ENCODE assay signal across 1 cellular context in genomic region chr4:47914219-47914925, GRCh38.
TF ChIP-seq lines count a peak whose summit lies in the region.

Gene NFXL1 (minus strand): TSS chr4:47914583. CDS start chr4:47914203, 380 bp downstream.

TF ChIP-seq in H1, 55 proteins besides CTCF, POLR2A, EP300 and RAD21 (continued from another document):
- TF ChIP-seq SRF (IDR thresholded peaks at IDR 0.05; ENCODE audit: low read depth, low read length) (peak; percentile 55), BACH1 (IDR thresholded peaks at IDR 0.05; ENCODE audit: low read length) (peak; percentile 49), CTBP2 (IDR thresholded peaks at IDR 0.05; ENCODE audit: borderline replicate concordance, insufficient read depth, insufficient read length, low read length) (no peak), PHF8 (conservative IDR thresholded peaks at IDR 0.05; ENCODE audit: low read depth, low read length) (peak; percentile 56), KDM4A (IDR thresholded peaks at IDR 0.05; ENCODE audit: low read depth, low read length, severe bottlenecking) (peak; percentile 84), GABPA (IDR thresholded peaks at IDR 0.05; ENCODE audit: borderline replicate concordance, insufficient read depth, low read length) (peak; percentile 65; the same call in 1 of the 2 replicates), TCF12 (IDR thresholded peaks at IDR 0.05; ENCODE audit: low read depth, low read length) (no peak), CREB1 (IDR thresholded peaks at IDR 0.05) (peak; percentile 72; the same call in 1 of the 2 replicates), POU5F1 (IDR thresholded peaks at IDR 0.05; ENCODE audit: low read depth, low read length) (no peak), NANOG (IDR thresholded peaks at IDR 0.05; ENCODE audit: insufficient read depth, low read depth, low read length, poor library complexity, severe bottlenecking) (no peak), RNF2 (IDR thresholded peaks at IDR 0.05; ENCODE audit: borderline replicate concordance, low read depth, low read length, missing control alignments, poor library complexity, severe bottlenecking) (no peak), MAX (IDR thresholded peaks at IDR 0.05) (peak; percentile 91), SAP30 (IDR thresholded peaks at IDR 0.05; ENCODE audit: insufficient read depth, insufficient replicate concordance, low read length) (peak; percentile 67), JUND (IDR thresholded peaks at IDR 0.05; ENCODE audit: low read length) (no peak), HDAC2 (IDR thresholded peaks at IDR 0.05; ENCODE audit: borderline replicate concordance in 1 of 2, low read depth in 2 of 2, low read length in 2 of 2) (0 out of 4 replicates have a peak, but pooled peaks of 1 of the 2 experiments have one; percentile 31), NRF1 (IDR thresholded peaks at IDR 0.05; ENCODE audit: low read depth, low read length) (peak; percentile 59), ASH2L (IDR thresholded peaks at IDR 0.05; ENCODE audit: low read length) (peak; percentile 90), YY1 (IDR thresholded peaks at IDR 0.05; ENCODE audit: low read depth, low read length) (peak; percentile 4; the same call in 1 of the 2 replicates), POLR2AphosphoS5 (IDR thresholded peaks at IDR 0.05; ENCODE audit: low read depth, low read length) (peak; percentile 96), SP4 (IDR thresholded peaks at IDR 0.05; ENCODE audit: low read length) (no peak), USF2 (IDR thresholded peaks at IDR 0.05; ENCODE audit: low read length) (no peak), ATF3 (IDR thresholded peaks at IDR 0.05; ENCODE audit: insufficient read depth, low read depth, low read length) (peak; percentile 27; the same call in 1 of the 2 replicates), SIX5 (IDR thresholded peaks at IDR 0.05; ENCODE audit: low read depth, low read length) (peak; percentile 80), RBBP5 (IDR thresholded peaks at IDR 0.05; ENCODE audit: borderline replicate concordance, low read depth, low read length) (no peak; the same call in 1 of the 2 replicates), EGR1 (IDR thresholded peaks at IDR 0.05; ENCODE audit: borderline replicate concordance, low read depth, low read length) (peak; percentile 37; the same call in 1 of the 2 replicates), TAF1 (IDR thresholded peaks at IDR 0.05; ENCODE audit: low read depth, low read length) (peak; percentile 59; the same call in 1 of the 2 replicates)
